18 cellular contexts compared by ENCODE assay signal in genomic region chr1:214859647-214860046, GRCh38.
DNase-seq lines count a peak whose midpoint lies in the region; ATAC-seq and TF ChIP-seq lines count a peak whose summit lies in the region.
"Had no signal": no experiment of that assay in that cellular context is flagged by ENCODE, and none has a peak within 500 bp of the region (broad histone marks: within the 10 kb centered on the region; RNA-seq: fewer than 3 reads in every experiment).

No MANE protein-coding gene starts in this region.

- ATAC-seq in HG03095 (IDR thresholded peaks at IDR 0.05; ENCODE audit: unreplicated experiment) = no peak
- ATAC-seq: A549, GM12878 had no signal

- in situ Hi-C loops in SK-MEL-5 (cut with HindIII; ENCODE audit: low pct_unique_long_range_greater_than_20kb, low sequenced_read_pairs) = no loop called here

- no peaks in the 10 kb centered on the region for H3K27me3 ChIP-seq in BE2C

- H3K4me1 Mint-ChIP-seq in nephron progenitor cell = no peaks in the 10 kb centered on the region

- H3K4me3 Mint-ChIP-seq in nephron progenitor cell = no peak overlapping the region

- no peaks in the 10 kb centered on the region for H3K36me3 ChIP-seq in BE2C

- peaks cover 3% of the 10 kb centered on the region for H3K27me3 Mint-ChIP-seq in nephron progenitor cell (ENCODE audit: low read depth, poor library complexity)

- H3K4me1 ChIP-seq in BE2C = peaks cover 21% of the 10 kb centered on the region
- H3K4me1 ChIP-seq: A549 had no signal

- no peaks in the 10 kb centered on the region for H3K9me3 ChIP-seq in BE2C
- H3K9me3 ChIP-seq: A549 had no signal

- H3K9me3 Mint-ChIP-seq in nephron progenitor cell = no peaks in the 10 kb centered on the region

- H3K27ac Mint-ChIP-seq in nephron progenitor cell = no peak overlapping the region

- H3K36me3 Mint-ChIP-seq in nephron progenitor cell (ENCODE audit: low read depth) = no peaks in the 10 kb centered on the region

- TF ChIP-seq CTCF in BE2C (IDR thresholded peaks at IDR 0.05; ENCODE audit: low read depth, low read length) = no peak
- TF ChIP-seq CTCF in nephron progenitor cell (IDR thresholded peaks at IDR 0.05) = no peak

- no peak overlapping the region for H3K4me3 ChIP-seq in BE2C (ENCODE audit: low read depth, low read length)
- H3K4me3 ChIP-seq: A549, GM12878, GM23248, PC-9, SK-N-MC had no signal

- peak; percentile 83 for DNase-seq in BE2C
- peak; percentile 71 for DNase-seq in NCI-H1092 treated with DMSO at 0.1 percent for 48 hours (lab: John Stamatoyannopoulos, UW)
- peak; percentile 65 for DNase-seq in NCI-H345 (lab: John Stamatoyannopoulos, UW)
- peak; percentile 22 for DNase-seq in SK-MEL-5 (ENCODE audit: low read depth, low spot score)
- no peak for DNase-seq in iPS-NIHi11 (ENCODE audit: low spot score)
- DNase-seq in nephron progenitor cell = no peak
- DNase-seq: C1 segment of cervical spinal cord, GDM1, GM23248, HCEC 1CT, NCI-H1694 treated with DMSO at 0.1 percent for 48 hours, NCI-H774, PC-9, T-helper 1 cell had no signal

Comparison
In these comparisons a context has a peak if more than half of its experiments do, and no peak if none do; other contexts are left out.
1. DNase-seq: peak in BE2C (single experiment), NCI-H1092 treated with DMSO at 0.1 percent for 48 hours (single experiment), NCI-H345 (single experiment) and SK-MEL-5 (single experiment); none in iPS-NIHi11 (single experiment) and nephron progenitor cell (single experiment).